Comparison of ENCODE assay signal across 1 cellular context in genomic region chr12:24109381-24110039, GRCh38.
TF ChIP-seq lines count a peak whose summit lies in the region.

No MANE protein-coding gene starts in this region.

TF ChIP-seq in WTC11, 78 proteins besides CTCF, POLR2A, EP300 and RAD21 (continued from another document):
- TF ChIP-seq ZSCAN18 (CRISPR knock-in tag; IDR thresholded peaks at IDR 0.05) (no peak), TCF7 (CRISPR knock-in tag; IDR thresholded peaks at IDR 0.05; ENCODE audit: low read depth) (no peak), SOX15 (CRISPR knock-in tag; IDR thresholded peaks at IDR 0.05) (no peak), FOXJ3 (CRISPR knock-in tag; IDR thresholded peaks at IDR 0.05; ENCODE audit: borderline replicate concordance) (no peak), GRHL2 (CRISPR knock-in tag; IDR thresholded peaks at IDR 0.05; ENCODE audit: insufficient replicate concordance, severe bottlenecking) (no peak), CDX4 (CRISPR knock-in tag; IDR thresholded peaks at IDR 0.05; ENCODE audit: borderline replicate concordance) (no peak), OVOL2 (CRISPR knock-in tag; IDR thresholded peaks at IDR 0.05; ENCODE audit: borderline replicate concordance) (no peak), MAX (CRISPR knock-in tag; IDR thresholded peaks at IDR 0.05) (no peak), HMGXB4 (CRISPR knock-in tag; IDR thresholded peaks at IDR 0.05) (no peak), ZNF138 (CRISPR knock-in tag; conservative IDR thresholded peaks at IDR 0.05) (no peak), ZNF532 (CRISPR knock-in tag; IDR thresholded peaks at IDR 0.05; ENCODE audit: borderline replicate concordance) (no peak)
